16 cellular contexts compared by ENCODE assay signal in the genomic region with DNA sequence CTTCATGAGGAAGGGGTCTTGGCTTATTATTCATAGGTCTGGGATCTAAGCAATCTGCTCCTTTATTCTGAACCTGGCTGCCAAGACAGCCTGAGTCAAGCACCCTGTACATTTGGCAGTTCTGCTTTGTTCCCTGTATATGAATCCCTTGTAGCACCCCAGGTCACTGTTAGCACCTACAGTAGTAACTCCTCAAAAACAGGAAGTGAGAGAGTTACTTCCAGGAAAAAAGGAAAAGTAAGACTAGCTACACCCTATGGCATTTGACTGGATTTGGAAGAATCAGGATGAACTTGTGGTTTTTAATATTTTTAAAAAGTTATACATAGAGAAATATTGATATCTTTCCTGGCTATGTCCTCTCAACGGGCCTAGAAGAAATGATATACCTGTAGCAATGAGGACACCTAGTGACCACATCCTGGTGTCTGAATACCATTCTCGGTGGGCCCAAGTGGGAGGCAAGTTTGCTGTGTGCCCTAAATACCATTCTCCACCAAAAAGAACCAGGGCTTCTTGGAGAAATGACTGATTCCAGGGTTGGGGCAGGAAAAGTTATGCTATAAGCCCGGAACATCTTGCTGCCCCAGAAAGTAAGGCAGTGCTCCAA. TPM values are rescaled to one million over a fixed set of nuclear protein-coding genes. Genes with fewer than 3 reads are reported as not detected.
DNase-seq lines count a peak whose midpoint lies in the region; ATAC-seq, FAIRE-seq and TF ChIP-seq lines count a peak whose summit lies in the region.
"Had no signal": no experiment of that assay in that cellular context is flagged by ENCODE, and none has a peak within 500 bp of the region (broad histone marks: within the 10 kb centered on the region; RNA-seq: fewer than 3 reads in every experiment).

No MANE protein-coding gene starts in this region.

- SMC1A ChIA-PET in GM12878 (lab: Charles Lee; ENCODE audit: uncharacterized antibody, unreplicated experiment): interaction anchor here (0.8 to 6.0 kb wide), 2 partner anchors 36 to 68 kb away, joined by 3 to 90 read pairs; no protein-coding TSS in a partner anchor

- no peak for FAIRE-seq in GM12878 (lab: Jason Lieb, UNC)

- no peak overlapping the region for H3K4me2 ChIP-seq in GM12878 (ENCODE audit: control insufficient read depth, insufficient read depth)
- H3K4me2 ChIP-seq: BLaER1 had no signal

- H3K79me2 ChIP-seq in GM12878 (ENCODE audit: control insufficient read depth, insufficient read depth, low read length): no peaks in the 10 kb centered on the region; the same call in 1 of the 2 replicates

- TF ChIP-seq CTCF in HFFc6 (IDR thresholded peaks at IDR 0.05) (no peak), GM12878 (IDR thresholded peaks at IDR 0.05 in 2 of 3, conservative IDR thresholded peaks at IDR 0.05 in 1 of 3; ENCODE audit: control insufficient read depth in 2 of 3, extremely low read depth in 1 of 3, insufficient read depth in 1 of 3, low read depth in 3 of 3, low read length in 3 of 3) (no peak; a peak in 1 of 6 replicates)

- H3K4me3 Mint-ChIP-seq in CD4-positive, alpha-beta memory T cell: no peak overlapping the region
- H3K4me3 Mint-ChIP-seq in HFFc6: no peak overlapping the region
- H3K4me3 Mint-ChIP-seq in memory B cell: no peak overlapping the region
- H3K4me3 Mint-ChIP-seq: immature natural killer cell had no signal

- H3K36me3 Mint-ChIP-seq in CD4-positive, alpha-beta memory T cell: peaks cover 62 to 74% of the 10 kb centered on the region in 2 donors
- H3K36me3 Mint-ChIP-seq in HFFc6 (ENCODE audit: low read depth): peaks cover 36% of the 10 kb centered on the region
- peaks cover 33% of the 10 kb centered on the region for H3K36me3 Mint-ChIP-seq in memory B cell

- intact Hi-C loops in CD4-positive, alpha-beta memory T cell (cut with micrococcal nuclease): loop anchor here (1.0 kb wide), 1 partner anchor 67 kb away; no protein-coding TSS in a partner anchor
- intact Hi-C loops in GM12878 (cut with micrococcal nuclease; ENCODE audit: unreplicated experiment): no loop called here

- no TSS peak for BruUV-seq in GM12878 (replicated peaks; lab: Mats Ljungman, UMichigan)

- no peak overlapping the region for H3K27ac ChIP-seq in CD4-positive, alpha-beta memory T cell (ENCODE audit: low read depth, low read length)
- H3K27ac ChIP-seq in GM12878 (ENCODE audit: control insufficient read depth, insufficient read depth): no peak overlapping the region
- H3K27ac ChIP-seq: BLaER1 had no signal

- H4K20me1 ChIP-seq in GM12878 (ENCODE audit: control insufficient read depth, insufficient read depth): no peaks in the 10 kb centered on the region

- in situ Hi-C loops in GM12878 (cut with MboI): loop anchor here (5.0 kb wide), 1 partner anchor 150 kb away; the partner anchor contains the start of gene SPATA20

- H3K36me3 ChIP-seq in CD4-positive, alpha-beta memory T cell (ENCODE audit: insufficient read depth, low read length): peaks cover 47% of the 10 kb centered on the region
- H3K36me3 ChIP-seq in GM12878 (ENCODE audit: control insufficient read depth in 2 of 2, insufficient read depth in 2 of 2, low read length in 1 of 2): peaks cover 10 to 30% of the 10 kb centered on the region in 2 experiments

- no peaks in the 10 kb centered on the region for H3K9me3 Mint-ChIP-seq in CD4-positive, alpha-beta memory T cell
- no peaks in the 10 kb centered on the region for H3K9me3 Mint-ChIP-seq in HFFc6
- H3K9me3 Mint-ChIP-seq in memory B cell: no peaks in the 10 kb centered on the region
- H3K9me3 Mint-ChIP-seq: immature natural killer cell had no signal

- DNase-seq in CD4-positive, alpha-beta memory T cell: no peak
- DNase-seq in HFFc6 (no peak), GM12878 (ENCODE audit: low read depth, low spot score) (no peak), memory B cell (ENCODE audit: low spot score in 2 of 2) (no peak), glomerular visceral epithelial cell (ENCODE audit: extremely low spot score) (no peak), medulla oblongata (ENCODE audit: extremely low spot score) (no peak)
- DNase-seq in activated CD4-positive, alpha-beta T cell treated with anti-CD3 and anti-CD28 coated beads for 1 hour: no peak
- DNase-seq: foreskin fibroblast; GOT3; immature natural killer cell; NCI-H2171; stimulated activated CD4-positive, alpha-beta T cell treated with anti-CD3 and anti-CD28 coated beads, Interleukin-1b, Interleukin-23, amount 100 ng/mL, for 48 hours had no signal

- ATAC-seq in GM12878 (no peak), memory B cell (ENCODE audit: low read depth) (no peak), HG03097 (IDR thresholded peaks at IDR 0.05; ENCODE audit: low FRiP score, unreplicated experiment) (no peak)
- ATAC-seq: activated CD4-positive, CD25-positive, alpha-beta regulatory T cell treated with anti-CD3 and anti-CD28 coated beads, Interleukin-2, amount 50 U/mL, for 24 hours had no signal

- no peaks in the 10 kb centered on the region for H3K27me3 Mint-ChIP-seq in CD4-positive, alpha-beta memory T cell
- H3K27me3 Mint-ChIP-seq in HFFc6 (ENCODE audit: insufficient read depth): no peaks in the 10 kb centered on the region; the same call in 1 of the 2 replicates
- no peaks in the 10 kb centered on the region for H3K27me3 Mint-ChIP-seq in memory B cell

- no peak overlapping the region for H3K9ac ChIP-seq in GM12878 (ENCODE audit: control insufficient read depth, insufficient read depth, low read length)
- H3K9ac ChIP-seq: BLaER1 had no signal

- peaks cover 12 to 34% (median 21%) of the 10 kb centered on the region in 4 donors for H3K4me1 Mint-ChIP-seq in CD4-positive, alpha-beta memory T cell
- peaks cover 75% of the 10 kb centered on the region for H3K4me1 Mint-ChIP-seq in HFFc6 (ENCODE audit: low read depth)
- peaks cover 13% of the 10 kb centered on the region for H3K4me1 Mint-ChIP-seq in memory B cell

- H3K27me3 ChIP-seq in CD4-positive, alpha-beta memory T cell (ENCODE audit: insufficient read depth, low read length): no peaks in the 10 kb centered on the region
- no peaks in the 10 kb centered on the region for H3K27me3 ChIP-seq in GM12878 (replicated peaks in 1 of 2; ENCODE audit: control insufficient read depth in 2 of 2, insufficient read depth in 2 of 2, low read length in 1 of 2)
- H3K27me3 ChIP-seq: BLaER1, dorsolateral prefrontal cortex had no signal

- WGBS in GM12878 (ENCODE audit: insufficient coverage, insufficient replicate concordance, low lambda C conversion rate, missing lambda C conversion rate): 98% methylated on average over 3 of the region's 3 CpGs

- no peak for TF ChIP-seq RAD21 in GM12878 (IDR thresholded peaks at IDR 0.05; ENCODE audit: insufficient read depth, low read depth, low read length)

- H3K4me1 ChIP-seq in CD4-positive, alpha-beta memory T cell (ENCODE audit: insufficient read depth, low read length): peaks cover 16% of the 10 kb centered on the region
- peaks cover 13% of the 10 kb centered on the region for H3K4me1 ChIP-seq in GM12878 (ENCODE audit: control insufficient read depth, insufficient read depth, low read length)
- H3K4me1 ChIP-seq: BLaER1 had no signal

- no peaks in the 10 kb centered on the region for H3K9me3 ChIP-seq in CD4-positive, alpha-beta memory T cell (ENCODE audit: control insufficient read depth in 1 of 2, low read length in 2 of 2)
- no peaks in the 10 kb centered on the region for H3K9me3 ChIP-seq in GM12878 (replicated peaks; ENCODE audit: control insufficient read depth, insufficient read depth, low read length)
- H3K9me3 ChIP-seq: BLaER1 had no signal

- TF ChIP-seq POLR2A in GM12878 (IDR thresholded peaks at IDR 0.05; ENCODE audit: low read depth, low read length): no peak

- CTCF ChIA-PET in CD4-positive, alpha-beta memory T cell (lab: Charles Lee; ENCODE audit: partially characterized antibody): interaction anchor here (1.1 to 1.5 kb wide), 2 partner anchors 11 to 68 kb away, joined by 4 to 5 read pairs; no protein-coding TSS in a partner anchor
- CTCF ChIA-PET in GM12878 (lab: Yijun Ruan, JAX): interaction anchor here (0.8 to 8.2 kb wide), 8 partner anchors 8 to 218 kb away, joined by 3 to 211 read pairs (median 6); partner anchors contain the start of genes ABCC3 and RSAD1

- POLR2A ChIA-PET in CD4-positive, alpha-beta memory T cell (lab: Charles Lee; ENCODE audit: partially characterized antibody): no interaction called here
- POLR2A ChIA-PET in GM12878 (lab: Charles Lee): interaction anchor here (1.8 kb wide), 1 partner anchor 67 kb away, joined by 4 read pairs; no protein-coding TSS in a partner anchor

- H2AFZ ChIP-seq in GM12878 (ENCODE audit: control insufficient read depth, low read depth, low read length): no peak overlapping the region

- no peak overlapping the region for H3K4me3 ChIP-seq in CD4-positive, alpha-beta memory T cell (ENCODE audit: low read length in 2 of 2)
- H3K4me3 ChIP-seq in GM12878: no peak overlapping the region
- H3K4me3 ChIP-seq: BLaER1, dorsolateral prefrontal cortex had no signal

- RAD21 ChIA-PET in GM12878 (lab: Charles Lee; ENCODE audit: unreplicated experiment): interaction anchor here (1.0 to 5.5 kb wide), 4 partner anchors 59 to 218 kb away, joined by 3 to 34 read pairs (median 4); no protein-coding TSS in a partner anchor

- peak overlapping the region in 6 of 7 donors; percentile 15 to 85 (median 42) for H3K27ac Mint-ChIP-seq in CD4-positive, alpha-beta memory T cell
- H3K27ac Mint-ChIP-seq in HFFc6 (peak overlapping the region; percentile 50; the same call in 1 of the 2 replicates), memory B cell (peak overlapping the region; percentile 76)

- no peak for TF ChIP-seq EP300 in GM12878 (IDR thresholded peaks at IDR 0.05; ENCODE audit: borderline replicate concordance in 1 of 2, control insufficient read depth in 1 of 2, low read depth in 2 of 2, low read length in 2 of 2)

RNA-seq across cellular contexts. Expression of gene ANKRD40, which starts 9.9 kb away (rescaled TPM):
- total RNA-seq in CD4-positive, alpha-beta memory T cell: 10 to 100 TPM; 34.2 to 39.3 TPM
- 1 to 10 TPM; 2.1 to 8.1 TPM for polyA plus RNA-seq in CD4-positive, alpha-beta memory T cell
- 10 to 100 TPM; 43.1 to 48.4 (median 46.6) TPM for total RNA-seq in HFFc6 (2021; fragmentation: NEBNext Ultra II Directional; extraction: Animal tissue kit (Norgen Biotek cat#: 25700))
- 24.6 and 26.3 TPM in 2 replicates for total RNA-seq in GM12878 (2013; cell fraction: nucleolus; rRNA removed)
- 14.6 and 17.8 TPM in 2 replicates for total RNA-seq in GM12878 (2014; rRNA removed)
- total RNA-seq in GM12878 (2014; rRNA removed; fragmentation: Illumina TruSeq; extraction: Trizol): 19.0 and 19.9 TPM in 2 replicates
- 20.5 and 21.7 TPM in 2 replicates for total RNA-seq in GM12878 (2021)
- 7.0 TPM for polyA plus RNA-seq in GM12878 (2011; ENCODE audit: low read depth)
- polyA plus RNA-seq in GM12878 (2011; rRNA removed): 19.9 and 24.2 TPM in 2 replicates
- polyA plus RNA-seq in GM12878 (2011; cell fraction: cytosol; rRNA removed): 10.2 and 12.3 TPM in 2 replicates
- polyA plus RNA-seq in GM12878 (2011; cell fraction: nucleus; rRNA removed): 8.4 and 10.6 TPM in 2 replicates
- polyA plus RNA-seq in GM12878 (2012): 8.4 TPM in 2 replicates
- 20.2 and 23.5 TPM in 2 replicates for polyA plus RNA-seq in GM12878 (2014; fragmentation: Illumina TruSeq; extraction: Trizol)
- 1 to 10 TPM; 6.7 to 6.9 TPM for polyA plus RNA-seq in GM12878 (2014; fragmentation: Nextera tagmentation; extraction: Ambion mirVana)
- polyA plus RNA-seq in GM12878 (2014; rRNA removed): 12.5 and 15.0 TPM in 2 replicates
- polyA plus RNA-seq in GM12878 (2016; fragmentation: Nextera tagmentation; extraction: Ambion mirVana): 1 to 10 TPM; 5.9 to 9.6 TPM
- polyA minus RNA-seq in GM12878 (2011; rRNA and poly(A)+ RNA removed): 12.7 and 15.8 TPM in 2 replicates
- 5.2 and 6.5 TPM in 2 replicates for polyA minus RNA-seq in GM12878 (2011; cell fraction: cytosol; rRNA and poly(A)+ RNA removed)
- 3.9 and 9.3 TPM in 2 replicates for polyA minus RNA-seq in GM12878 (2011; cell fraction: nucleus; rRNA and poly(A)+ RNA removed)

RNA-seq across cellular contexts. Expression of gene LUC7L3, which starts 21.6 kb away (rescaled TPM):
- 100 to 1,000 TPM; 254 to 291 TPM for total RNA-seq in CD4-positive, alpha-beta memory T cell
- 10 to 100 TPM; 21.9 to 79.6 TPM for polyA plus RNA-seq in CD4-positive, alpha-beta memory T cell
- total RNA-seq in HFFc6 (2021; fragmentation: NEBNext Ultra II Directional; extraction: Animal tissue kit (Norgen Biotek cat#: 25700)): 10 to 100 TPM; 54.0 to 76.3 (median 59.1) TPM
- total RNA-seq in GM12878 (2013; cell fraction: nucleolus; rRNA removed): 311 TPM in 2 replicates
- total RNA-seq in GM12878 (2014; rRNA removed) (51.3 and 62.8 TPM in 2 replicates), GM12878 (2014; rRNA removed; fragmentation: Illumina TruSeq; extraction: Trizol) (97.5 and 107 TPM in 2 replicates), GM12878 (2021) (126 and 129 TPM in 2 replicates)
- 104 TPM for polyA plus RNA-seq in GM12878 (2011; ENCODE audit: low read depth)
- polyA plus RNA-seq in GM12878 (2011; rRNA removed) (172 and 341 TPM in 2 replicates), GM12878 (2014; fragmentation: Illumina TruSeq; extraction: Trizol) (176 and 255 TPM in 2 replicates), GM12878 (2014; fragmentation: Nextera tagmentation; extraction: Ambion mirVana) (100 to 1,000 TPM; 133 to 164 TPM), GM12878 (2014; rRNA removed) (107 and 145 TPM in 2 replicates), GM12878 (2016; fragmentation: Nextera tagmentation; extraction: Ambion mirVana) (100 to 1,000 TPM; 153 to 157 TPM)
- polyA plus RNA-seq in GM12878 (2011; cell fraction: cytosol; rRNA removed): 52.4 and 82.3 TPM in 2 replicates
- polyA plus RNA-seq in GM12878 (2011; cell fraction: nucleus; rRNA removed): 342 and 344 TPM in 2 replicates
- 126 and 131 TPM in 2 replicates for polyA plus RNA-seq in GM12878 (2012)
- polyA minus RNA-seq in GM12878 (2011; rRNA and poly(A)+ RNA removed): 16.8 and 20.3 TPM in 2 replicates
- polyA minus RNA-seq in GM12878 (2011; cell fraction: cytosol; rRNA and poly(A)+ RNA removed): 15.5 and 17.3 TPM in 2 replicates
- polyA minus RNA-seq in GM12878 (2011; cell fraction: nucleus; rRNA and poly(A)+ RNA removed): 86.6 and 99.4 TPM in 2 replicates
